ENCODE assay signal across 9 cellular contexts in genomic region chr15:69299451-69300128, GRCh38. TPM values are rescaled to one million over a fixed set of nuclear protein-coding genes. Genes with fewer than 3 reads are reported as not detected.
DNase-seq lines count a peak whose midpoint lies in the region; ATAC-seq and TF ChIP-seq lines count a peak whose summit lies in the region.
"Had no signal": no experiment of that assay in that cellular context is flagged by ENCODE, and none has a peak within 500 bp of the region (broad histone marks: within the 10 kb centered on the region; RNA-seq: fewer than 3 reads in every experiment).

No MANE protein-coding gene starts in this region.

- no peak for DNase-seq in activated CD4-positive, alpha-beta T cell treated with anti-CD3 and anti-CD28 coated beads, Interleukin-2, amount 10 ng/mL, durations not matched to agents 7 days and 5 days
- no peak for DNase-seq in activated CD4-positive, alpha-beta T cell treated with anti-CD3 and anti-CD28 coated beads, Interleukin-2, amount 10 ng/mL, durations not matched to agents 24 days and 14 days
- no peak for DNase-seq in choroid plexus epithelial cell (ENCODE audit: low read depth)
- no peak for DNase-seq in memory B cell (ENCODE audit: low spot score in 2 of 2)
- peak in 1 of 2 donors; percentile 33 for DNase-seq in tibial artery
- DNase-seq in CD8-positive, alpha-beta memory T cell = no peak

- TF ChIP-seq CTCF in choroid plexus epithelial cell (conservative IDR thresholded peaks at IDR 0.05; ENCODE audit: low read depth, low read length) (no peak), tibial artery (IDR thresholded peaks at IDR 0.05) (no peak)

- H3K4me1 Mint-ChIP-seq in activated CD4-positive, alpha-beta T cell treated with anti-CD3 and anti-CD28 coated beads, Interleukin-2, amount 10 ng/mL, durations not matched to agents 7 days and 5 days = no peaks in the 10 kb centered on the region
- peaks cover 1% of the 10 kb centered on the region for H3K4me1 Mint-ChIP-seq in activated CD4-positive, alpha-beta T cell treated with anti-CD3 and anti-CD28 coated beads, Interleukin-2, amount 10 ng/mL, durations not matched to agents 24 days and 14 days
- no peaks in the 10 kb centered on the region for H3K4me1 Mint-ChIP-seq in memory B cell
- H3K4me1 Mint-ChIP-seq in CD8-positive, alpha-beta memory T cell = peaks cover 3 to 4% (median 4%) of the 10 kb centered on the region in 3 donors

- H3K27ac ChIP-seq in tibial artery = no peak overlapping the region
- H3K27ac ChIP-seq in CD8-positive, alpha-beta memory T cell (ENCODE audit: low read depth, low read length) = no peak overlapping the region
- H3K27ac ChIP-seq: BLaER1 treated with 17β-estradiol and CSF1 and Interleukin-3, amounts not matched to agents 10 nM and 100 nM had no signal

- intact Hi-C loops in activated CD4-positive, alpha-beta T cell treated with anti-CD3 and anti-CD28 coated beads, Interleukin-2, amount 10 ng/mL, durations not matched to agents 24 days and 14 days (cut with micrococcal nuclease) = no loop called here
- intact Hi-C loops in tibial artery (cut with DNase I; ENCODE audit: low total_unique reads) = no loop called here

- H3K4me3 ChIP-seq in choroid plexus epithelial cell (ENCODE audit: low read depth, low read length) (peak overlapping the region; percentile 60), tibial artery (peak overlapping the region; percentile 40 to 55)
- H3K4me3 ChIP-seq in CD8-positive, alpha-beta memory T cell (ENCODE audit: low read length) = no peak overlapping the region
- H3K4me3 ChIP-seq: BLaER1 treated with 17β-estradiol and CSF1 and Interleukin-3, amounts not matched to agents 10 nM and 100 nM had no signal

- no peaks in the 10 kb centered on the region for H3K36me3 ChIP-seq in tibial artery
- no peaks in the 10 kb centered on the region for H3K36me3 ChIP-seq in CD8-positive, alpha-beta memory T cell (ENCODE audit: insufficient read depth, low read length)
- H3K36me3 ChIP-seq: BLaER1 treated with 17β-estradiol and CSF1 and Interleukin-3, amounts not matched to agents 10 nM and 100 nM had no signal

- H3K27me3 Mint-ChIP-seq in activated CD4-positive, alpha-beta T cell treated with anti-CD3 and anti-CD28 coated beads, Interleukin-2, amount 10 ng/mL, durations not matched to agents 7 days and 5 days = peaks cover 43% of the 10 kb centered on the region
- peaks cover 47% of the 10 kb centered on the region for H3K27me3 Mint-ChIP-seq in activated CD4-positive, alpha-beta T cell treated with anti-CD3 and anti-CD28 coated beads, Interleukin-2, amount 10 ng/mL, durations not matched to agents 24 days and 14 days
- H3K27me3 Mint-ChIP-seq in memory B cell = peaks cover 25% of the 10 kb centered on the region
- peaks cover 51 to 58% of the 10 kb centered on the region in 2 donors for H3K27me3 Mint-ChIP-seq in CD8-positive, alpha-beta memory T cell

- peaks cover 0 to 18% (median 12%) of the 10 kb centered on the region in 4 donors for H3K4me1 ChIP-seq in tibial artery
- no peaks in the 10 kb centered on the region for H3K4me1 ChIP-seq in CD8-positive, alpha-beta memory T cell (ENCODE audit: insufficient read depth, low read length)

- ATAC-seq in memory B cell (ENCODE audit: low read depth) (no peak), GM19452 (IDR thresholded peaks at IDR 0.05; ENCODE audit: unreplicated experiment) (no peak), HG03045 (IDR thresholded peaks at IDR 0.05; ENCODE audit: unreplicated experiment) (no peak)

- no peaks in the 10 kb centered on the region for H3K9me3 Mint-ChIP-seq in activated CD4-positive, alpha-beta T cell treated with anti-CD3 and anti-CD28 coated beads, Interleukin-2, amount 10 ng/mL, durations not matched to agents 7 days and 5 days
- H3K9me3 Mint-ChIP-seq in activated CD4-positive, alpha-beta T cell treated with anti-CD3 and anti-CD28 coated beads, Interleukin-2, amount 10 ng/mL, durations not matched to agents 24 days and 14 days = no peaks in the 10 kb centered on the region
- H3K9me3 Mint-ChIP-seq in memory B cell = peaks cover 2% of the 10 kb centered on the region
- H3K9me3 Mint-ChIP-seq in CD8-positive, alpha-beta memory T cell = peaks cover 0 to 2% (median 0%) of the 10 kb centered on the region in 5 donors

- H3K9me3 ChIP-seq in tibial artery = no peaks in the 10 kb centered on the region
- H3K9me3 ChIP-seq in CD8-positive, alpha-beta memory T cell (ENCODE audit: low read length) = no peaks in the 10 kb centered on the region
- H3K9me3 ChIP-seq: BLaER1 treated with 17β-estradiol and CSF1 and Interleukin-3, amounts not matched to agents 10 nM and 100 nM had no signal

- H3K4me3 Mint-ChIP-seq in activated CD4-positive, alpha-beta T cell treated with anti-CD3 and anti-CD28 coated beads, Interleukin-2, amount 10 ng/mL, durations not matched to agents 7 days and 5 days = peak overlapping the region; percentile 16
- no peak overlapping the region for H3K4me3 Mint-ChIP-seq in activated CD4-positive, alpha-beta T cell treated with anti-CD3 and anti-CD28 coated beads, Interleukin-2, amount 10 ng/mL, durations not matched to agents 24 days and 14 days
- peak overlapping the region; percentile 35 for H3K4me3 Mint-ChIP-seq in memory B cell
- peak overlapping the region in 3 of 7 donors; percentile 13 to 74 (median 44) for H3K4me3 Mint-ChIP-seq in CD8-positive, alpha-beta memory T cell

- POLR2A ChIA-PET in activated CD4-positive, alpha-beta T cell treated with anti-CD3 and anti-CD28 coated beads, Interleukin-2, amount 10 ng/mL, durations not matched to agents 7 days and 5 days (lab: Charles Lee) = no interaction called here
- POLR2A ChIA-PET in CD8-positive, alpha-beta memory T cell (lab: Charles Lee) = no interaction called here

- peaks cover 0 to 60% of the 10 kb centered on the region in 2 donors for H3K27me3 ChIP-seq in tibial artery
- peaks cover 28% of the 10 kb centered on the region for H3K27me3 ChIP-seq in CD8-positive, alpha-beta memory T cell (ENCODE audit: insufficient read depth, low read length, poor library complexity, severe bottlenecking)
- H3K27me3 ChIP-seq: BLaER1 treated with 17β-estradiol and CSF1 and Interleukin-3, amounts not matched to agents 10 nM and 100 nM had no signal

- CTCF ChIA-PET in activated CD4-positive, alpha-beta T cell treated with anti-CD3 and anti-CD28 coated beads, Interleukin-2, amount 10 ng/mL, durations not matched to agents 7 days and 5 days (lab: Charles Lee) = no interaction called here
- CTCF ChIA-PET in CD8-positive, alpha-beta memory T cell (lab: Charles Lee) = no interaction called here

- no peak overlapping the region for H3K27ac Mint-ChIP-seq in activated CD4-positive, alpha-beta T cell treated with anti-CD3 and anti-CD28 coated beads, Interleukin-2, amount 10 ng/mL, durations not matched to agents 7 days and 5 days
- H3K27ac Mint-ChIP-seq in activated CD4-positive, alpha-beta T cell treated with anti-CD3 and anti-CD28 coated beads, Interleukin-2, amount 10 ng/mL, durations not matched to agents 24 days and 14 days = no peak overlapping the region
- H3K27ac Mint-ChIP-seq in memory B cell = no peak overlapping the region
- H3K27ac Mint-ChIP-seq in CD8-positive, alpha-beta memory T cell = no peak overlapping the region

- H3K36me3 Mint-ChIP-seq in activated CD4-positive, alpha-beta T cell treated with anti-CD3 and anti-CD28 coated beads, Interleukin-2, amount 10 ng/mL, durations not matched to agents 7 days and 5 days (ENCODE audit: low read depth) = no peaks in the 10 kb centered on the region
- no peaks in the 10 kb centered on the region for H3K36me3 Mint-ChIP-seq in activated CD4-positive, alpha-beta T cell treated with anti-CD3 and anti-CD28 coated beads, Interleukin-2, amount 10 ng/mL, durations not matched to agents 24 days and 14 days (ENCODE audit: low read depth)
- no peaks in the 10 kb centered on the region for H3K36me3 Mint-ChIP-seq in memory B cell
- no peaks in the 10 kb centered on the region for H3K36me3 Mint-ChIP-seq in CD8-positive, alpha-beta memory T cell

RNA-seq across cellular contexts. Expression of gene PAQR5, which starts 0.9 kb away (rescaled TPM):
- total RNA-seq in activated CD4-positive, alpha-beta T cell treated with anti-CD3 and anti-CD28 coated beads, Interleukin-2, amount 10 ng/mL, durations not matched to agents 7 days and 5 days = not detected
- not detected in 2 replicates for total RNA-seq in activated CD4-positive, alpha-beta T cell treated with anti-CD3 and anti-CD28 coated beads, Interleukin-2, amount 10 ng/mL, durations not matched to agents 24 days and 14 days
- not detected for total RNA-seq in CD8-positive, alpha-beta memory T cell
- polyA plus RNA-seq in CD8-positive, alpha-beta memory T cell = not detected
